17 cellular contexts compared by ENCODE assay signal in genomic region chr9:31335529-31336234, GRCh38.
DNase-seq lines count a peak whose midpoint lies in the region; ATAC-seq and TF ChIP-seq lines count a peak whose summit lies in the region.
"Had no signal": no experiment of that assay in that cellular context is flagged by ENCODE, and none has a peak within 500 bp of the region (broad histone marks: within the 10 kb centered on the region; RNA-seq: fewer than 3 reads in every experiment).

No MANE protein-coding gene starts in this region.

- H3K36me3 ChIP-seq in OCI-LY7 (ENCODE audit: insufficient read depth, low read length) (peaks cover 11% of the 10 kb centered on the region; the same call in 1 of the 2 replicates), spleen (no peaks in the 10 kb centered on the region), mammary epithelial cell (ENCODE audit: insufficient read depth, low read length) (no peaks in the 10 kb centered on the region)
- H3K36me3 ChIP-seq: right lobe of liver, tibial artery had no signal

- no peak overlapping the region for H3K9ac ChIP-seq in mammary epithelial cell (ENCODE audit: insufficient read depth, low read length)

- H3K4me3 Mint-ChIP-seq in activated CD8-positive, alpha-beta memory T cell treated with anti-CD3 and anti-CD28 coated beads, Interleukin-2, amount 10 ng/mL, durations not matched to agents 7 days and 5 days, result no peak overlapping the region
- peak overlapping the region in 1 of 2 donors; percentile 55 for H3K4me3 Mint-ChIP-seq in effector memory CD8-positive, alpha-beta T cell
- H3K4me3 Mint-ChIP-seq in WTC11, result no peak overlapping the region

- no peaks in the 10 kb centered on the region for H3K9me2 ChIP-seq in OCI-LY7 (ENCODE audit: insufficient read depth, low read length)

- peaks cover 2% of the 10 kb centered on the region for H3K36me3 Mint-ChIP-seq in activated CD8-positive, alpha-beta memory T cell treated with anti-CD3 and anti-CD28 coated beads, Interleukin-2, amount 10 ng/mL, durations not matched to agents 7 days and 5 days
- no peaks in the 10 kb centered on the region for H3K36me3 Mint-ChIP-seq in effector memory CD8-positive, alpha-beta T cell (ENCODE audit: insufficient read depth)
- H3K36me3 Mint-ChIP-seq in WTC11, result no peaks in the 10 kb centered on the region; the same call in 1 of the 2 replicates

- H3K4me2 ChIP-seq in OCI-LY7 (ENCODE audit: low read length) (peak overlapping the region; percentile 57; the same call in 1 of the 2 replicates), mammary epithelial cell (ENCODE audit: insufficient read depth, low read depth, low read length) (no peak overlapping the region)

- no peak for ATAC-seq in activated CD8-positive, alpha-beta memory T cell treated with anti-CD3 and anti-CD28 coated beads, Interleukin-2, amount 10 ng/mL, durations not matched to agents 7 days and 5 days
- ATAC-seq in effector memory CD8-positive, alpha-beta T cell (replicated peaks), result peak; percentile 71
- no peak for ATAC-seq in WTC11

- no peaks in the 10 kb centered on the region for H3K79me2 ChIP-seq in OCI-LY7 (ENCODE audit: insufficient read depth, low read depth, low read length)
- no peaks in the 10 kb centered on the region for H3K79me2 ChIP-seq in mammary epithelial cell (ENCODE audit: insufficient read depth, low read length)

- no peak for TF ChIP-seq POLR2A in spleen (IDR thresholded peaks at IDR 0.05)

- no TSS peak for BruUV-seq in OCI-LY7 (replicated peaks; lab: Mats Ljungman, UMichigan)
- no TSS peak for BruUV-seq in mammary epithelial cell (replicated peaks; lab: Mats Ljungman, UMichigan)

- peaks cover 15% of the 10 kb centered on the region; the same call in 1 of the 2 replicates for H3K9me3 ChIP-seq in OCI-LY7 (ENCODE audit: low read length)
- H3K9me3 ChIP-seq in spleen, result peaks cover 0 to 18% (median 10%) of the 10 kb centered on the region in 8 donors
- no peaks in the 10 kb centered on the region for H3K9me3 ChIP-seq in mammary epithelial cell (replicated peaks; ENCODE audit: insufficient read depth, low read length)
- H3K9me3 ChIP-seq: right lobe of liver, tibial artery had no signal

- POLR2A ChIA-PET in OCI-LY7 (lab: Charles Lee) (interaction anchor here (1.7 kb wide), 1 partner anchor 12 kb away, joined by 4 read pairs; no protein-coding TSS in a partner anchor), WTC11 (lab: Charles Lee) (no interaction called here)

- CTCF ChIA-PET in activated CD8-positive, alpha-beta memory T cell treated with anti-CD3 and anti-CD28 coated beads, Interleukin-2, amount 10 ng/mL, durations not matched to agents 7 days and 5 days (lab: Charles Lee), result no interaction called here
- CTCF ChIA-PET in OCI-LY7 (lab: Charles Lee; ENCODE audit: unreplicated experiment) (no interaction called here), mammary epithelial cell (lab: Charles Lee; ENCODE audit: low non-redundant PET) (no interaction called here), WTC11 (lab: Charles Lee) (no interaction called here)

- H3K27me3 ChIP-seq in spleen (replicated peaks in 1 of 7) (no peaks in the 10 kb centered on the region), mammary epithelial cell (ENCODE audit: insufficient read depth, low read length) (no peaks in the 10 kb centered on the region)
- H3K27me3 ChIP-seq: right lobe of liver, tibial artery had no signal

- peak overlapping the region; percentile 33 for H3K27ac ChIP-seq in OCI-LY7 (ENCODE audit: low read depth, low read length, poor library complexity, severe bottlenecking)
- peak overlapping the region; percentile 13 to 84 (median 73) for H3K27ac ChIP-seq in spleen
- no peak overlapping the region for H3K27ac ChIP-seq in mammary epithelial cell (ENCODE audit: insufficient read depth, low read depth, low read length)
- H3K27ac ChIP-seq: right lobe of liver, tibial artery had no signal

- DNase-seq in activated CD8-positive, alpha-beta memory T cell treated with anti-CD3 and anti-CD28 coated beads, Interleukin-2, amount 10 ng/mL, durations not matched to agents 7 days and 5 days, result no peak
- DNase-seq in activated CD8-positive, alpha-beta memory T cell treated with anti-CD3 and anti-CD28 coated beads, Interleukin-2, amount 50 U/mL, for 4 hours, result no peak
- DNase-seq in OCI-LY7 (ENCODE audit: low spot score), result no peak
- no peak for DNase-seq in effector memory CD8-positive, alpha-beta T cell
- no peak for DNase-seq in spleen
- DNase-seq in mammary epithelial cell, result no peak
- DNase-seq in WTC11 (ENCODE audit: low spot score), result no peak
- DNase-seq in head of caudate nucleus, result no peak
- DNase-seq: cerebellar nuclear complex; foreskin melanocyte; mesendoderm; NCI-H187 treated with DMSO at 0.1 percent for 48 hours; NCI-H510A; OCI-M1; right lobe of liver; stimulated activated CD4-positive, alpha-beta T cell treated with anti-CD3 and anti-CD28 coated beads, Interleukin-2, amount 100 ng/mL, for 48 hours; tibial artery had no signal

- WGBS in spleen, 5 donors, result 32 to 57% (median 49%) methylated on average over 4 of the region's 4 CpGs
- WGBS in mammary epithelial cell (ENCODE audit: low coverage, missing lambda C conversion rate), result 86% methylated on average over 3 of the region's 4 CpGs

- peak overlapping the region; percentile 43; the same call in 1 of the 2 replicates for H2AFZ ChIP-seq in OCI-LY7 (ENCODE audit: low read length)
- H2AFZ ChIP-seq in mammary epithelial cell (ENCODE audit: low read depth, low read length), result no peak overlapping the region

- intact Hi-C loops in OCI-LY7 (cut with micrococcal nuclease; ENCODE audit: unreplicated experiment), result no loop called here
- intact Hi-C loops in spleen (cut with DNase I; ENCODE audit: low total_unique reads), result no loop called here
- intact Hi-C loops in mammary epithelial cell (cut with micrococcal nuclease), result no loop called here
- intact Hi-C loops in head of caudate nucleus (cut with DNase I), result no loop called here

- peaks cover 11% of the 10 kb centered on the region for H3K4me1 Mint-ChIP-seq in activated CD8-positive, alpha-beta memory T cell treated with anti-CD3 and anti-CD28 coated beads, Interleukin-2, amount 10 ng/mL, durations not matched to agents 7 days and 5 days
- peaks cover 5 to 9% of the 10 kb centered on the region in 2 donors for H3K4me1 Mint-ChIP-seq in effector memory CD8-positive, alpha-beta T cell (ENCODE audit: low read depth in 2 of 2)
- H3K4me1 Mint-ChIP-seq in WTC11, result no peaks in the 10 kb centered on the region

- H3K9me3 Mint-ChIP-seq in activated CD8-positive, alpha-beta memory T cell treated with anti-CD3 and anti-CD28 coated beads, Interleukin-2, amount 10 ng/mL, durations not matched to agents 7 days and 5 days (ENCODE audit: low read depth), result no peaks in the 10 kb centered on the region
- H3K9me3 Mint-ChIP-seq in effector memory CD8-positive, alpha-beta T cell, result no peaks in the 10 kb centered on the region
- H3K9me3 Mint-ChIP-seq in WTC11, result no peaks in the 10 kb centered on the region

- H3K4me1 ChIP-seq in OCI-LY7 (ENCODE audit: insufficient read depth, low read length, poor library complexity, severe bottlenecking) (peaks cover 26% of the 10 kb centered on the region), spleen (peaks cover 8 to 26% (median 19%) of the 10 kb centered on the region in 6 donors), mammary epithelial cell (ENCODE audit: insufficient read depth, low read length) (no peaks in the 10 kb centered on the region)
- H3K4me1 ChIP-seq: right lobe of liver had no signal

- H3K4me3 ChIP-seq in OCI-LY7 (ENCODE audit: low read depth, low read length, poor library complexity, severe bottlenecking) (no peak overlapping the region), spleen (no peak overlapping the region), mammary epithelial cell (replicated peaks in 1 of 3; ENCODE audit: insufficient read depth in 1 of 3, low read depth in 2 of 3, low read length in 3 of 3) (no peak overlapping the region)
- H3K4me3 ChIP-seq: right lobe of liver, tibial artery had no signal

- dilution Hi-C loops in mammary epithelial cell (cut with HindIII; ENCODE audit: low sequenced_read_pairs), result no loop called here

- TF ChIP-seq CTCF in OCI-LY7 (conservative IDR thresholded peaks at IDR 0.05; ENCODE audit: low read length), result no peak
- peak in 1 of 11 experiments; percentile 4 for TF ChIP-seq CTCF in spleen (IDR thresholded peaks at IDR 0.05 in 8 of 11, conservative IDR thresholded peaks at IDR 0.05 in 3 of 11)
- TF ChIP-seq CTCF in mammary epithelial cell (conservative IDR thresholded peaks at IDR 0.05 in 1 of 2, IDR thresholded peaks at IDR 0.05 in 1 of 2; ENCODE audit: extremely low read depth in 1 of 2, insufficient read depth in 1 of 2, low read depth in 1 of 2, low read length in 2 of 2), result no peak
- TF ChIP-seq CTCF in WTC11 (IDR thresholded peaks at IDR 0.05), result no peak

- in situ Hi-C loops in mammary epithelial cell (cut with MboI; ENCODE audit: low sequenced_read_pairs in 2 of 2), result no loop called here

- H4K20me1 ChIP-seq in OCI-LY7 (ENCODE audit: insufficient read depth, low read length) (no peaks in the 10 kb centered on the region), mammary epithelial cell (ENCODE audit: insufficient read depth, low read length) (no peaks in the 10 kb centered on the region)

- H3K27ac Mint-ChIP-seq in activated CD8-positive, alpha-beta memory T cell treated with anti-CD3 and anti-CD28 coated beads, Interleukin-2, amount 10 ng/mL, durations not matched to agents 7 days and 5 days, result peak overlapping the region; percentile 37
- peak overlapping the region; percentile 6 to 61 for H3K27ac Mint-ChIP-seq in effector memory CD8-positive, alpha-beta T cell
- no peak overlapping the region for H3K27ac Mint-ChIP-seq in WTC11

- no peaks in the 10 kb centered on the region for H3K27me3 Mint-ChIP-seq in activated CD8-positive, alpha-beta memory T cell treated with anti-CD3 and anti-CD28 coated beads, Interleukin-2, amount 10 ng/mL, durations not matched to agents 7 days and 5 days
- no peaks in the 10 kb centered on the region for H3K27me3 Mint-ChIP-seq in effector memory CD8-positive, alpha-beta T cell
- no peaks in the 10 kb centered on the region for H3K27me3 Mint-ChIP-seq in WTC11 (ENCODE audit: low read depth)

TF ChIP-seq in WTC11, 78 proteins besides CTCF, POLR2A, EP300 and RAD21 (continues in another document):
- TF ChIP-seq ETV6 (CRISPR knock-in tag; IDR thresholded peaks at IDR 0.05) (no peak), SMAD3 (CRISPR knock-in tag; IDR thresholded peaks at IDR 0.05; ENCODE audit: borderline replicate concordance) (no peak), ZNF219 (CRISPR knock-in tag; IDR thresholded peaks at IDR 0.05; ENCODE audit: borderline replicate concordance) (no peak), PRRX2 (CRISPR knock-in tag; IDR thresholded peaks at IDR 0.05) (no peak)
